ENCODE assay signal across 1 cellular context in the genomic region with DNA sequence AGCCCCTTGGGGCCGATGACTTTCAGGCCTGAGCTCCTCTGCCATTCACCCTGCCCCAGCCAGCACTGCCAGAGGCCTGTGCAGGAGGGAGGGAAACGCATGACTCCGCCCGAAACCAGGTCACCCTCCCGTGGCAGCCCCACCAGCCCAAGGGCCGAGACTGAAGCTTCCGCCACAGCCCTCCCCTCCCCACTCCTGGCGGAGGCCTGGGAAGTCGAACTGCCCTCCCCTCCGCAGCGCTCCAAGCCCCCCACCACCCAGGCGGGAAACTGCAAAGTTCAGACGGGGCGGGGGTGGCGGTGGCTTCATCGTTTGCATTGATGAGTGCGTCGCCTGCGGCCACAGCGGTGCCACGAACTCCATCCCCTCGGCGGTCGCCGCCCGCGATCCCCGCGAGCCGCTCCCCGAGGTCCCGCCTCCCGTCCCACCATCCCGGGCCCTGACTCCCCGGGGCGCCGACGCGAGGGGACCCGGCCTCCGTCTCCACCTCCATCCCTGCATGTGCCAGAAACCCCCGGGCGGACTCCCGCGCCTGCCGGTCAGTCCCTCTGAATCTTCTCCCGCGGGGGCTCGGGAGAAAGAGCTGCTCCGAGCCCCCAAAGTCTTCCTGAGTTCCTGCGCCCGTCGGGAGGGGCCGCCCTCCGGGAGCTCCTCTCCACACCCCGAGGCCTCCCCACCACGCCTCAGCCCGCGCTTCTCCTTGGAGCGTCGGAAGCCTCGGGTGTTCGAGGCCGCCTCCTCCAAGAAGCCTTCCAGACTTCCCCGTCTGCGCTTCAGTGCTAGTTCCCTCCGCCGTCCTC.
TF ChIP-seq lines count a peak whose summit lies in the region.

No MANE protein-coding gene starts in this region.

TF ChIP-seq in K562, 482 proteins besides CTCF, POLR2A, EP300 and RAD21 (continued from another document and continues in another):
- TF ChIP-seq, protein P1, sequence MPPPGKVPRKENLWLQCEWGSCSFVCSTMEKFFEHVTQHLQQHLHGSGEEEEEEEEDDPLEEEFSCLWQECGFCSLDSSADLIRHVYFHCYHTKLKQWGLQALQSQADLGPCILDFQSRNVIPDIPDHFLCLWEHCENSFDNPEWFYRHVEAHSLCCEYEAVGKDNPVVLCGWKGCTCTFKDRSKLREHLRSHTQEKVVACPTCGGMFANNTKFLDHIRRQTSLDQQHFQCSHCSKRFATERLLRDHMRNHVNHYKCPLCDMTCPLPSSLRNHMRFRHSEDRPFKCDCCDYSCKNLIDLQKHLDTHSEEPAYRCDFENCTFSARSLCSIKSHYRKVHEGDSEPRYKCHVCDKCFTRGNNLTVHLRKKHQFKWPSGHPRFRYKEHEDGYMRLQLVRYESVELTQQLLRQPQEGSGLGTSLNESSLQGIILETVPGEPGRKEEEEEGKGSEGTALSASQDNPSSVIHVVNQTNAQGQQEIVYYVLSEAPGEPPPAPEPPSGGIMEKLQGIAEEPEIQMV (tag; conservative IDR thresholded peaks at IDR 0.05; ENCODE audit: low read depth) = no peak
- TF ChIP-seq ZFPM2 (CRISPR knock-in tag; IDR thresholded peaks at IDR 0.05) = no peak
- no peak for TF ChIP-seq ASH1L (IDR thresholded peaks at IDR 0.05; ENCODE audit: borderline replicate concordance, low read depth, partially characterized antibody)
- TF ChIP-seq ZNF347 (CRISPR knock-in tag; IDR thresholded peaks at IDR 0.05; ENCODE audit: low read depth) = no peak
- no peak for TF ChIP-seq PYGO2 (tag; IDR thresholded peaks at IDR 0.05)
- no peak for TF ChIP-seq NR4A1 (CRISPR knock-in tag; IDR thresholded peaks at IDR 0.05)
- TF ChIP-seq NR4A1 (tag; IDR thresholded peaks at IDR 0.05) = no peak
- TF ChIP-seq, protein P2, sequence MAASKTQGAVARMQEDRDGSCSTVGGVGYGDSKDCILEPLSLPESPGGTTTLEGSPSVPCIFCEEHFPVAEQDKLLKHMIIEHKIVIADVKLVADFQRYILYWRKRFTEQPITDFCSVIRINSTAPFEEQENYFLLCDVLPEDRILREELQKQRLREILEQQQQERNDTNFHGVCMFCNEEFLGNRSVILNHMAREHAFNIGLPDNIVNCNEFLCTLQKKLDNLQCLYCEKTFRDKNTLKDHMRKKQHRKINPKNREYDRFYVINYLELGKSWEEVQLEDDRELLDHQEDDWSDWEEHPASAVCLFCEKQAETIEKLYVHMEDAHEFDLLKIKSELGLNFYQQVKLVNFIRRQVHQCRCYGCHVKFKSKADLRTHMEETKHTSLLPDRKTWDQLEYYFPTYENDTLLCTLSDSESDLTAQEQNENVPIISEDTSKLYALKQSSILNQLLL (CRISPR knock-in tag; IDR thresholded peaks at IDR 0.05; ENCODE audit: borderline replicate concordance) = no peak
- no peak for TF ChIP-seq CSDE1 (IDR thresholded peaks at IDR 0.05)
- TF ChIP-seq RB1 (IDR thresholded peaks at IDR 0.05; ENCODE audit: low read depth) = no peak
- TF ChIP-seq MED1 (CRISPR knock-in tag; IDR thresholded peaks at IDR 0.05; ENCODE audit: borderline replicate concordance) = no peak
- no peak for TF ChIP-seq PCBP1 (IDR thresholded peaks at IDR 0.05; ENCODE audit: low read depth, low read length, poor library complexity, severe bottlenecking)
- TF ChIP-seq, protein P3, sequence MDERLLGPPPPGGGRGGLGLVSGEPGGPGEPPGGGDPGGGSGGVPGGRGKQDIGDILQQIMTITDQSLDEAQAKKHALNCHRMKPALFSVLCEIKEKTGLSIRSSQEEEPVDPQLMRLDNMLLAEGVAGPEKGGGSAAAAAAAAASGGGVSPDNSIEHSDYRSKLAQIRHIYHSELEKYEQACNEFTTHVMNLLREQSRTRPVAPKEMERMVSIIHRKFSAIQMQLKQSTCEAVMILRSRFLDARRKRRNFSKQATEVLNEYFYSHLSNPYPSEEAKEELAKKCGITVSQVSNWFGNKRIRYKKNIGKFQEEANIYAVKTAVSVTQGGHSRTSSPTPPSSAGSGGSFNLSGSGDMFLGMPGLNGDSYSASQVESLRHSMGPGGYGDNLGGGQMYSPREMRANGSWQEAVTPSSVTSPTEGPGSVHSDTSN (CRISPR knock-in tag; IDR thresholded peaks at IDR 0.05; ENCODE audit: low read depth) = no peak
- TF ChIP-seq, protein P3 (tag; conservative IDR thresholded peaks at IDR 0.05; ENCODE audit: low read depth) = no peak
- TF ChIP-seq, protein P4, sequence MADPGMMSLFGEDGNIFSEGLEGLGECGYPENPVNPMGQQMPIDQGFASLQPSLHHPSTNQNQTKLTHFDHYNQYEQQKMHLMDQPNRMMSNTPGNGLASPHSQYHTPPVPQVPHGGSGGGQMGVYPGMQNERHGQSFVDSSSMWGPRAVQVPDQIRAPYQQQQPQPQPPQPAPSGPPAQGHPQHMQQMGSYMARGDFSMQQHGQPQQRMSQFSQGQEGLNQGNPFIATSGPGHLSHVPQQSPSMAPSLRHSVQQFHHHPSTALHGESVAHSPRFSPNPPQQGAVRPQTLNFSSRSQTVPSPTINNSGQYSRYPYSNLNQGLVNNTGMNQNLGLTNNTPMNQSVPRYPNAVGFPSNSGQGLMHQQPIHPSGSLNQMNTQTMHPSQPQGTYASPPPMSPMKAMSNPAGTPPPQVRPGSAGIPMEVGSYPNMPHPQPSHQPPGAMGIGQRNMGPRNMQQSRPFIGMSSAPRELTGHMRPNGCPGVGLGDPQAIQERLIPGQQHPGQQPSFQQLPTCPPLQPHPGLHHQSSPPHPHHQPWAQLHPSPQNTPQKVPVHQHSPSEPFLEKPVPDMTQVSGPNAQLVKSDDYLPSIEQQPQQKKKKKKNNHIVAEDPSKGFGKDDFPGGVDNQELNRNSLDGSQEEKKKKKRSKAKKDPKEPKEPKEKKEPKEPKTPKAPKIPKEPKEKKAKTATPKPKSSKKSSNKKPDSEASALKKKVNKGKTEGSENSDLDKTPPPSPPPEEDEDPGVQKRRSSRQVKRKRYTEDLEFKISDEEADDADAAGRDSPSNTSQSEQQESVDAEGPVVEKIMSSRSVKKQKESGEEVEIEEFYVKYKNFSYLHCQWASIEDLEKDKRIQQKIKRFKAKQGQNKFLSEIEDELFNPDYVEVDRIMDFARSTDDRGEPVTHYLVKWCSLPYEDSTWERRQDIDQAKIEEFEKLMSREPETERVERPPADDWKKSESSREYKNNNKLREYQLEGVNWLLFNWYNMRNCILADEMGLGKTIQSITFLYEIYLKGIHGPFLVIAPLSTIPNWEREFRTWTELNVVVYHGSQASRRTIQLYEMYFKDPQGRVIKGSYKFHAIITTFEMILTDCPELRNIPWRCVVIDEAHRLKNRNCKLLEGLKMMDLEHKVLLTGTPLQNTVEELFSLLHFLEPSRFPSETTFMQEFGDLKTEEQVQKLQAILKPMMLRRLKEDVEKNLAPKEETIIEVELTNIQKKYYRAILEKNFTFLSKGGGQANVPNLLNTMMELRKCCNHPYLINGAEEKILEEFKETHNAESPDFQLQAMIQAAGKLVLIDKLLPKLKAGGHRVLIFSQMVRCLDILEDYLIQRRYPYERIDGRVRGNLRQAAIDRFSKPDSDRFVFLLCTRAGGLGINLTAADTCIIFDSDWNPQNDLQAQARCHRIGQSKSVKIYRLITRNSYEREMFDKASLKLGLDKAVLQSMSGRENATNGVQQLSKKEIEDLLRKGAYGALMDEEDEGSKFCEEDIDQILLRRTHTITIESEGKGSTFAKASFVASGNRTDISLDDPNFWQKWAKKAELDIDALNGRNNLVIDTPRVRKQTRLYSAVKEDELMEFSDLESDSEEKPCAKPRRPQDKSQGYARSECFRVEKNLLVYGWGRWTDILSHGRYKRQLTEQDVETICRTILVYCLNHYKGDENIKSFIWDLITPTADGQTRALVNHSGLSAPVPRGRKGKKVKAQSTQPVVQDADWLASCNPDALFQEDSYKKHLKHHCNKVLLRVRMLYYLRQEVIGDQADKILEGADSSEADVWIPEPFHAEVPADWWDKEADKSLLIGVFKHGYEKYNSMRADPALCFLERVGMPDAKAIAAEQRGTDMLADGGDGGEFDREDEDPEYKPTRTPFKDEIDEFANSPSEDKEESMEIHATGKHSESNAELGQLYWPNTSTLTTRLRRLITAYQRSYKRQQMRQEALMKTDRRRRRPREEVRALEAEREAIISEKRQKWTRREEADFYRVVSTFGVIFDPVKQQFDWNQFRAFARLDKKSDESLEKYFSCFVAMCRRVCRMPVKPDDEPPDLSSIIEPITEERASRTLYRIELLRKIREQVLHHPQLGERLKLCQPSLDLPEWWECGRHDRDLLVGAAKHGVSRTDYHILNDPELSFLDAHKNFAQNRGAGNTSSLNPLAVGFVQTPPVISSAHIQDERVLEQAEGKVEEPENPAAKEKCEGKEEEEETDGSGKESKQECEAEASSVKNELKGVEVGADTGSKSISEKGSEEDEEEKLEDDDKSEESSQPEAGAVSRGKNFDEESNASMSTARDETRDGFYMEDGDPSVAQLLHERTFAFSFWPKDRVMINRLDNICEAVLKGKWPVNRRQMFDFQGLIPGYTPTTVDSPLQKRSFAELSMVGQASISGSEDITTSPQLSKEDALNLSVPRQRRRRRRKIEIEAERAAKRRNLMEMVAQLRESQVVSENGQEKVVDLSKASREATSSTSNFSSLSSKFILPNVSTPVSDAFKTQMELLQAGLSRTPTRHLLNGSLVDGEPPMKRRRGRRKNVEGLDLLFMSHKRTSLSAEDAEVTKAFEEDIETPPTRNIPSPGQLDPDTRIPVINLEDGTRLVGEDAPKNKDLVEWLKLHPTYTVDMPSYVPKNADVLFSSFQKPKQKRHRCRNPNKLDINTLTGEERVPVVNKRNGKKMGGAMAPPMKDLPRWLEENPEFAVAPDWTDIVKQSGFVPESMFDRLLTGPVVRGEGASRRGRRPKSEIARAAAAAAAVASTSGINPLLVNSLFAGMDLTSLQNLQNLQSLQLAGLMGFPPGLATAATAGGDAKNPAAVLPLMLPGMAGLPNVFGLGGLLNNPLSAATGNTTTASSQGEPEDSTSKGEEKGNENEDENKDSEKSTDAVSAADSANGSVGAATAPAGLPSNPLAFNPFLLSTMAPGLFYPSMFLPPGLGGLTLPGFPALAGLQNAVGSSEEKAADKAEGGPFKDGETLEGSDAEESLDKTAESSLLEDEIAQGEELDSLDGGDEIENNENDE (IDR thresholded peaks at IDR 0.05; ENCODE audit: low read depth, low read length) = no peak
- TF ChIP-seq ELF2 (CRISPR knock-in tag; IDR thresholded peaks at IDR 0.05) = no peak
- TF ChIP-seq XRCC4 (IDR thresholded peaks at IDR 0.05; ENCODE audit: extremely low read depth, insufficient read depth, insufficient read length) = no peak
- no peak for TF ChIP-seq MEF2D (tag; conservative IDR thresholded peaks at IDR 0.05; ENCODE audit: low read depth)
- TF ChIP-seq COPS2 (conservative IDR thresholded peaks at IDR 0.05) = no peak
- TF ChIP-seq BRCA1 (IDR thresholded peaks at IDR 0.05) = no peak
- TF ChIP-seq BRCA1 (CRISPR knock-in tag; IDR thresholded peaks at IDR 0.05) = 0 out of 2 replicates have a peak, but pooled peaks have one; percentile 36
- TF ChIP-seq KLF13 (tag; IDR thresholded peaks at IDR 0.05; ENCODE audit: borderline replicate concordance, low read depth) = no peak
- TF ChIP-seq CEBPG (CRISPR knock-in tag; IDR thresholded peaks at IDR 0.05) = no peak
- TF ChIP-seq CEBPG (tag; conservative IDR thresholded peaks at IDR 0.05 in 1 of 2, IDR thresholded peaks at IDR 0.05 in 1 of 2) = no peak
- TF ChIP-seq TFAM (CRISPR knock-in tag; conservative IDR thresholded peaks at IDR 0.05) = no peak
- TF ChIP-seq PTBP1 (IDR thresholded peaks at IDR 0.05; ENCODE audit: low read depth, low read length) = peak; percentile 82; the same call in 1 of the 2 replicates
- no peak for TF ChIP-seq CXXC5 (CRISPR knock-in tag; IDR thresholded peaks at IDR 0.05)
- TF ChIP-seq ZKSCAN1 (IDR thresholded peaks at IDR 0.05; ENCODE audit: low read depth, low read length) = 0 out of 2 replicates have a peak, but pooled peaks have one; percentile 3
- TF ChIP-seq MCM3 (IDR thresholded peaks at IDR 0.05) = no peak
- TF ChIP-seq L3MBTL2 (IDR thresholded peaks at IDR 0.05) = peak; percentile 74
- TF ChIP-seq NR2C1 (IDR thresholded peaks at IDR 0.05) = no peak
- TF ChIP-seq NR2C1 (tag; IDR thresholded peaks at IDR 0.05) = no peak
- no peak for TF ChIP-seq RAD51 (IDR thresholded peaks at IDR 0.05; ENCODE audit: borderline replicate concordance, low read depth)
- 0 out of 2 replicates have a peak, but pooled peaks have one; percentile 5 for TF ChIP-seq ZNF263 (CRISPR knock-in tag; IDR thresholded peaks at IDR 0.05; ENCODE audit: borderline replicate concordance)
- no peak for TF ChIP-seq HOXB6 (CRISPR knock-in tag; IDR thresholded peaks at IDR 0.05; ENCODE audit: borderline replicate concordance)
- no peak for TF ChIP-seq E2F3 (CRISPR knock-in tag; IDR thresholded peaks at IDR 0.05)
- TF ChIP-seq, protein P5, sequence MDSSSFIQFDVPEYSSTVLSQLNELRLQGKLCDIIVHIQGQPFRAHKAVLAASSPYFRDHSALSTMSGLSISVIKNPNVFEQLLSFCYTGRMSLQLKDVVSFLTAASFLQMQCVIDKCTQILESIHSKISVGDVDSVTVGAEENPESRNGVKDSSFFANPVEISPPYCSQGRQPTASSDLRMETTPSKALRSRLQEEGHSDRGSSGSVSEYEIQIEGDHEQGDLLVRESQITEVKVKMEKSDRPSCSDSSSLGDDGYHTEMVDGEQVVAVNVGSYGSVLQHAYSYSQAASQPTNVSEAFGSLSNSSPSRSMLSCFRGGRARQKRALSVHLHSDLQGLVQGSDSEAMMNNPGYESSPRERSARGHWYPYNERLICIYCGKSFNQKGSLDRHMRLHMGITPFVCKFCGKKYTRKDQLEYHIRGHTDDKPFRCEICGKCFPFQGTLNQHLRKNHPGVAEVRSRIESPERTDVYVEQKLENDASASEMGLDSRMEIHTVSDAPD (CRISPR knock-in tag; IDR thresholded peaks at IDR 0.05) = no peak
- TF ChIP-seq ZFP30 (CRISPR knock-in tag; IDR thresholded peaks at IDR 0.05; ENCODE audit: borderline replicate concordance) = no peak
